In genomic region chr1:147890177-147890790, GRCh38 we compare ENCODE assay signal across 9 cellular contexts. TPM values are rescaled to one million over a fixed set of nuclear protein-coding genes. Genes with fewer than 3 reads are reported as not detected.
DNase-seq lines count a peak whose midpoint lies in the region; ATAC-seq, FAIRE-seq and TF ChIP-seq lines count a peak whose summit lies in the region.
"Had no signal": no experiment of that assay in that cellular context is flagged by ENCODE, and none has a peak within 500 bp of the region (broad histone marks: within the 10 kb centered on the region; RNA-seq: fewer than 3 reads in every experiment).

No MANE protein-coding gene starts in this region.

- no peak overlapping the region for H3K4me2 ChIP-seq in Loucy (ENCODE audit: low read depth, low read length, poor library complexity, severe bottlenecking)

- H3K9me3 ChIP-seq in Loucy (ENCODE audit: insufficient read depth, low read depth, low read length) = no peaks in the 10 kb centered on the region
- H3K9me3 ChIP-seq: neutrophil had no signal

- H3K9me3 Mint-ChIP-seq in T-cell = no peaks in the 10 kb centered on the region

- no peaks in the 10 kb centered on the region for H3K79me2 ChIP-seq in Loucy (ENCODE audit: insufficient read depth, low read length)

- peaks cover 3 to 12% (median 4%) of the 10 kb centered on the region in 3 donors for H3K4me1 Mint-ChIP-seq in T-cell

- CTCF ChIA-PET in AG04449 (lab: Yijun Ruan, JAX) = no interaction called here
- CTCF ChIA-PET in T-cell (lab: Charles Lee) = interaction anchor here in 1 of 2 donors (0.8 to 1.0 kb wide), 2 partner anchors 166 to 249 kb away, joined by 3 read pairs; no protein-coding TSS in a partner anchor

- H3K27me3 ChIP-seq in Loucy (ENCODE audit: insufficient read depth, low read length, poor library complexity, severe bottlenecking) = no peaks in the 10 kb centered on the region

- H3K27ac Mint-ChIP-seq in T-cell = no peak overlapping the region

- no peaks in the 10 kb centered on the region for H3K36me3 ChIP-seq in Loucy (ENCODE audit: insufficient read depth, low read length)
- H3K36me3 ChIP-seq: neutrophil had no signal

- no peaks in the 10 kb centered on the region for H3F3A ChIP-seq in Loucy (ENCODE audit: low read depth)

- TF ChIP-seq CTCF in AG04449 (IDR thresholded peaks at IDR 0.05; ENCODE audit: insufficient read depth, low read length, missing control alignments) = peak; percentile 46
- peak; percentile 95 for TF ChIP-seq CTCF in Loucy (conservative IDR thresholded peaks at IDR 0.05; ENCODE audit: low read length)

- peak; percentile 74 to 90 (median 78) for ATAC-seq in T-cell (replicated peaks in 1 of 4)

- no peaks in the 10 kb centered on the region for H4K20me1 ChIP-seq in Loucy (ENCODE audit: insufficient read depth, low read length, poor library complexity, severe bottlenecking)

- peaks cover 0 to 5% of the 10 kb centered on the region in 2 donors for H3K27me3 Mint-ChIP-seq in T-cell

- H3K9me2 ChIP-seq in Loucy (replicated peaks; ENCODE audit: low read depth, low read length) = no peaks in the 10 kb centered on the region

- H3K4me3 ChIP-seq in AG04449 (ENCODE audit: low read depth, low read length) = no peak overlapping the region
- H3K4me3 ChIP-seq in Loucy (ENCODE audit: low read length, poor library complexity, severe bottlenecking) = no peak overlapping the region

- no peak for DNase-seq in AG04449 (ENCODE audit: low read depth, low spot score)
- DNase-seq in GM18507 (ENCODE audit: extremely low spot score, insufficient read length, low read depth) = peak; percentile 23
- DNase-seq in T-cell = peak in 32 of 34 experiments; percentile 12 to 65 (median 40)
- DNase-seq in amniotic stem cell (lab: John Stamatoyannopoulos, UW) = peak; percentile 4
- DNase-seq in iPS DF 19.7 (ENCODE audit: low read depth, low spot score) = peak; percentile 40
- DNase-seq in stimulated activated CD4-positive, alpha-beta T cell treated with anti-CD3 and anti-CD28 coated beads, Interleukin-15, amount 100 ng/mL, for 48 hours (ENCODE audit: low read depth in 2 of 2) = peak; percentile 10 to 58
- DNase-seq in GOT3 (lab: John Stamatoyannopoulos, UW) = no peak

- FAIRE-seq in GM18507 (lab: Jason Lieb, UNC) = peak; percentile 49

- no peaks in the 10 kb centered on the region for H3K36me3 Mint-ChIP-seq in T-cell

- no peak overlapping the region for H3K9ac ChIP-seq in Loucy (ENCODE audit: low read depth, low read length, poor library complexity, severe bottlenecking)

- POLR2A ChIA-PET in AG04449 (lab: Yijun Ruan, JAX) (no interaction called here), T-cell (lab: Charles Lee) (no interaction called here)

- H2AFZ ChIP-seq in Loucy (ENCODE audit: low read length) = peak overlapping the region; percentile 26; the same call in 1 of the 2 replicates

- no peaks in the 10 kb centered on the region for H3K4me1 ChIP-seq in Loucy (ENCODE audit: insufficient read depth, low read length, poor library complexity, severe bottlenecking)

- no peak overlapping the region for H3K4me3 Mint-ChIP-seq in T-cell

RNA-seq across cellular contexts. Expression of gene GJA8, which starts 12.3 kb away (rescaled TPM):
- not detected for total RNA-seq in T-cell

RNA-seq across cellular contexts. Expression of gene GPR89B, which starts 37.9 kb away (rescaled TPM):
- 10 to 100 TPM; 18.2 to 25.5 (median 22.2) TPM for total RNA-seq in T-cell

Comparison
In these comparisons a context has a peak if more than half of its experiments do, and no peak if none do; other contexts are left out.
1. DNase-seq: peak in GM18507 (single experiment), T-cell (32 of 34), amniotic stem cell (single experiment), iPS DF 19.7 (single experiment) and stimulated activated CD4-positive, alpha-beta T cell treated with anti-CD3 and anti-CD28 coated beads, Interleukin-15, amount 100 ng/mL, for 48 hours (2 of 2); none in AG04449 (single experiment) and GOT3 (single experiment).